1 cellular context compared by ENCODE assay signal in the genomic region with DNA sequence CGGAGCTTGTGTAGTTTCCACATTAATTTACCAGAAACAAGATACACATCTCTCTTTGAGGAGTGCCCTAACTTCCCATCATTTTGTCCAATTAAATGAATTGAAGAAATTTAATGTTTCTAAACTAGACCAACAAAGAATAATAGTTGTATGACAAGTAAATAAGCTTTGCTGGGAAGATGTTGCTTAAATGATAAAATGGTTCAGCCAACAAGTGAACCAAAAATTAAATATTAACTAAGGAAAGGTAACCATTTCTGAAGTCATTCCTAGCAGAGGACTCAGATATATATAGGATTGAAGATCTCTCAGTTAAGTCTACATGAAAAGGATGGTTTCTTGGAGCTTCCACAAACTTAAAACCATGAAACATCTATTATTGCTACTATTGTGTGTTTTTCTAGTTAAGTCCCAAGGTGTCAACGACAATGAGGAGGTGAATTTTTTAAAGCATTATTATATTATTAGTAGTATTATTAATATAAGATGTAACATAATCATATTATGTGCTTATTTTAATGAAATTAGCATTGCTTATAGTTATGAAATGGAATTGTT.
TF ChIP-seq lines count a peak whose summit lies in the region.

Gene FGB (plus strand): TSS at position 315 of the 558 bp plus-strand sequence. CDS start 8 bp downstream, at position 323.

TF ChIP-seq in HepG2, 621 proteins besides CTCF, POLR2A, EP300 and RAD21:
- TF ChIP-seq POLR2AphosphoS5 (IDR thresholded peaks at IDR 0.05; ENCODE audit: low read depth, low read length): peak; percentile 56; the same call in 1 of the 2 replicates
- no peak for TF ChIP-seq ZSCAN5A (CRISPR knock-in tag; IDR thresholded peaks at IDR 0.05; ENCODE audit: borderline replicate concordance)
- TF ChIP-seq DRAP1 (CRISPR knock-in tag; IDR thresholded peaks at IDR 0.05): peak; percentile 73
- 0 out of 2 replicates have a peak, but pooled peaks have one; percentile 42 for TF ChIP-seq HNRNPUL1 (IDR thresholded peaks at IDR 0.05; ENCODE audit: low read depth, low read length)
- TF ChIP-seq ZNF563 (CRISPR knock-in tag; IDR thresholded peaks at IDR 0.05): no peak
- no peak for TF ChIP-seq FOXA1 (IDR thresholded peaks at IDR 0.05)
- no peak for TF ChIP-seq FOXA1 (CRISPR knock-in tag; IDR thresholded peaks at IDR 0.05)
- TF ChIP-seq NR2C2 (CRISPR knock-in tag; IDR thresholded peaks at IDR 0.05; ENCODE audit: borderline replicate concordance): 0 out of 2 replicates have a peak, but pooled peaks have one; percentile 10
- peak; percentile 46; the same call in 1 of the 2 replicates for TF ChIP-seq NCOA2 (CRISPR knock-in tag; IDR thresholded peaks at IDR 0.05)
- TF ChIP-seq, protein P1, sequence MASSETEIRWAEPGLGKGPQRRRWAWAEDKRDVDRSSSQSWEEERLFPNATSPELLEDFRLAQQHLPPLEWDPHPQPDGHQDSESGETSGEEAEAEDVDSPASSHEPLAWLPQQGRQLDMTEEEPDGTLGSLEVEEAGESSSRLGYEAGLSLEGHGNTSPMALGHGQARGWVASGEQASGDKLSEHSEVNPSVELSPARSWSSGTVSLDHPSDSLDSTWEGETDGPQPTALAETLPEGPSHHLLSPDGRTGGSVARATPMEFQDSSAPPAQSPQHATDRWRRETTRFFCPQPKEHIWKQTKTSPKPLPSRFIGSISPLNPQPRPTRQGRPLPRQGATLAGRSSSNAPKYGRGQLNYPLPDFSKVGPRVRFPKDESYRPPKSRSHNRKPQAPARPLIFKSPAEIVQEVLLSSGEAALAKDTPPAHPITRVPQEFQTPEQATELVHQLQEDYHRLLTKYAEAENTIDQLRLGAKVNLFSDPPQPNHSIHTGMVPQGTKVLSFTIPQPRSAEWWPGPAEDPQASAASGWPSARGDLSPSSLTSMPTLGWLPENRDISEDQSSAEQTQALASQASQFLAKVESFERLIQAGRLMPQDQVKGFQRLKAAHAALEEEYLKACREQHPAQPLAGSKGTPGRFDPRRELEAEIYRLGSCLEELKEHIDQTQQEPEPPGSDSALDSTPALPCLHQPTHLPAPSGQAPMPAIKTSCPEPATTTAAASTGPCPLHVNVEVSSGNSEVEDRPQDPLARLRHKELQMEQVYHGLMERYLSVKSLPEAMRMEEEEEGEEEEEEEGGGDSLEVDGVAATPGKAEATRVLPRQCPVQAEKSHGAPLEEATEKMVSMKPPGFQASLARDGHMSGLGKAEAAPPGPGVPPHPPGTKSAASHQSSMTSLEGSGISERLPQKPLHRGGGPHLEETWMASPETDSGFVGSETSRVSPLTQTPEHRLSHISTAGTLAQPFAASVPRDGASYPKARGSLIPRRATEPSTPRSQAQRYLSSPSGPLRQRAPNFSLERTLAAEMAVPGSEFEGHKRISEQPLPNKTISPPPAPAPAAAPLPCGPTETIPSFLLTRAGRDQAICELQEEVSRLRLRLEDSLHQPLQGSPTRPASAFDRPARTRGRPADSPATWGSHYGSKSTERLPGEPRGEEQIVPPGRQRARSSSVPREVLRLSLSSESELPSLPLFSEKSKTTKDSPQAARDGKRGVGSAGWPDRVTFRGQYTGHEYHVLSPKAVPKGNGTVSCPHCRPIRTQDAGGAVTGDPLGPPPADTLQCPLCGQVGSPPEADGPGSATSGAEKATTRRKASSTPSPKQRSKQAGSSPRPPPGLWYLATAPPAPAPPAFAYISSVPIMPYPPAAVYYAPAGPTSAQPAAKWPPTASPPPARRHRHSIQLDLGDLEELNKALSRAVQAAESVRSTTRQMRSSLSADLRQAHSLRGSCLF (CRISPR knock-in tag; IDR thresholded peaks at IDR 0.05; ENCODE audit: borderline replicate concordance): no peak
- TF ChIP-seq ARHGAP35 (CRISPR knock-in tag; IDR thresholded peaks at IDR 0.05; ENCODE audit: borderline replicate concordance): no peak
- TF ChIP-seq, protein P2, sequence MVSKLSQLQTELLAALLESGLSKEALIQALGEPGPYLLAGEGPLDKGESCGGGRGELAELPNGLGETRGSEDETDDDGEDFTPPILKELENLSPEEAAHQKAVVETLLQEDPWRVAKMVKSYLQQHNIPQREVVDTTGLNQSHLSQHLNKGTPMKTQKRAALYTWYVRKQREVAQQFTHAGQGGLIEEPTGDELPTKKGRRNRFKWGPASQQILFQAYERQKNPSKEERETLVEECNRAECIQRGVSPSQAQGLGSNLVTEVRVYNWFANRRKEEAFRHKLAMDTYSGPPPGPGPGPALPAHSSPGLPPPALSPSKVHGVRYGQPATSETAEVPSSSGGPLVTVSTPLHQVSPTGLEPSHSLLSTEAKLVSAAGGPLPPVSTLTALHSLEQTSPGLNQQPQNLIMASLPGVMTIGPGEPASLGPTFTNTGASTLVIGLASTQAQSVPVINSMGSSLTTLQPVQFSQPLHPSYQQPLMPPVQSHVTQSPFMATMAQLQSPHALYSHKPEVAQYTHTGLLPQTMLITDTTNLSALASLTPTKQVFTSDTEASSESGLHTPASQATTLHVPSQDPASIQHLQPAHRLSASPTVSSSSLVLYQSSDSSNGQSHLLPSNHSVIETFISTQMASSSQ (IDR thresholded peaks at IDR 0.05; ENCODE audit: low read depth): peak; percentile 61
- TF ChIP-seq, protein P2 (CRISPR knock-in tag; IDR thresholded peaks at IDR 0.05; ENCODE audit: borderline replicate concordance): peak; percentile 48; the same call in 1 of the 2 replicates
- peak; percentile 33 for TF ChIP-seq GATAD2A (CRISPR knock-in tag; IDR thresholded peaks at IDR 0.05)
- TF ChIP-seq, protein P3, sequence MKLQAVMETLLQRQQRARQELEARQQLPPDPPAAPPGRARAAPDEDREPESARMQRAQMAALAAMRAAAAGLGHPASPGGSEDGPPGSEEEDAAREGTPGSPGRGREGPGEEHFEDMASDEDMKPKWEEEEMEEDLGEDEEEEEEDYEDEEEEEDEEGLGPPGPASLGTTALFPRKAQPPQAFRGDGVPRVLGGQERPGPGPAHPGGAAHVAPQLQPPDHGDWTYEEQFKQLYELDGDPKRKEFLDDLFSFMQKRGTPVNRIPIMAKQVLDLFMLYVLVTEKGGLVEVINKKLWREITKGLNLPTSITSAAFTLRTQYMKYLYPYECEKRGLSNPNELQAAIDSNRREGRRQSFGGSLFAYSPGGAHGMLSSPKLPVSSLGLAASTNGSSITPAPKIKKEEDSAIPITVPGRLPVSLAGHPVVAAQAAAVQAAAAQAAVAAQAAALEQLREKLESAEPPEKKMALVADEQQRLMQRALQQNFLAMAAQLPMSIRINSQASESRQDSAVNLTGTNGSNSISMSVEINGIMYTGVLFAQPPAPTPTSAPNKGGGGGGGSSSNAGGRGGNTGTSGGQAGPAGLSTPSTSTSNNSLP (IDR thresholded peaks at IDR 0.05; ENCODE audit: low read depth, low read length): 0 out of 2 replicates have a peak, but pooled peaks have one; percentile 15
- TF ChIP-seq RBFOX2 (IDR thresholded peaks at IDR 0.05; ENCODE audit: low read depth, low read length): 0 out of 2 replicates have a peak, but pooled peaks have one; percentile 16
- TF ChIP-seq CREM (IDR thresholded peaks at IDR 0.05): peak; percentile 11; the same call in 1 of the 2 replicates
- no peak for TF ChIP-seq CREM (CRISPR knock-in tag; IDR thresholded peaks at IDR 0.05)
- TF ChIP-seq KLF16 (CRISPR knock-in tag; IDR thresholded peaks at IDR 0.05): peak in 1 of 2 experiments; percentile 3; a peak in 1 of 4 replicates
- TF ChIP-seq ATF4 (CRISPR knock-in tag; IDR thresholded peaks at IDR 0.05): 0 out of 4 replicates have a peak, but pooled peaks of 1 of the 2 experiments have one; percentile 12
- TF ChIP-seq, protein P4, sequence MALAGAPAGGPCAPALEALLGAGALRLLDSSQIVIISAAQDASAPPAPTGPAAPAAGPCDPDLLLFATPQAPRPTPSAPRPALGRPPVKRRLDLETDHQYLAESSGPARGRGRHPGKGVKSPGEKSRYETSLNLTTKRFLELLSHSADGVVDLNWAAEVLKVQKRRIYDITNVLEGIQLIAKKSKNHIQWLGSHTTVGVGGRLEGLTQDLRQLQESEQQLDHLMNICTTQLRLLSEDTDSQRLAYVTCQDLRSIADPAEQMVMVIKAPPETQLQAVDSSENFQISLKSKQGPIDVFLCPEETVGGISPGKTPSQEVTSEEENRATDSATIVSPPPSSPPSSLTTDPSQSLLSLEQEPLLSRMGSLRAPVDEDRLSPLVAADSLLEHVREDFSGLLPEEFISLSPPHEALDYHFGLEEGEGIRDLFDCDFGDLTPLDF (CRISPR knock-in tag; IDR thresholded peaks at IDR 0.05): no peak
